Comparison of ENCODE assay signal across 8 cellular contexts in genomic region chr5:110590187-110590586, GRCh38.
DNase-seq lines count a peak whose midpoint lies in the region; ATAC-seq and TF ChIP-seq lines count a peak whose summit lies in the region.

No MANE protein-coding gene starts in this region.

- no peak overlapping the region for H3K27ac ChIP-seq in OCI-LY1 (ENCODE audit: low read depth, low read length, poor library complexity, severe bottlenecking)
- H3K27ac ChIP-seq in prostate gland, result no peak overlapping the region

- no peaks in the 10 kb centered on the region for H3K9me3 Mint-ChIP-seq in glutamatergic neuron (ENCODE audit: unreplicated experiment)

- H3K4me2 ChIP-seq in OCI-LY1 (ENCODE audit: low read length), result no peak overlapping the region

- no peak overlapping the region for H3K4me3 ChIP-seq in OCI-LY1 (ENCODE audit: low read depth, low read length, poor library complexity, severe bottlenecking)
- H3K4me3 ChIP-seq in prostate gland, result no peak overlapping the region

- H3K36me3 Mint-ChIP-seq in glutamatergic neuron (ENCODE audit: unreplicated experiment), result no peaks in the 10 kb centered on the region

- H3K27me3 Mint-ChIP-seq in glutamatergic neuron (ENCODE audit: unreplicated experiment), result no peaks in the 10 kb centered on the region

- ATAC-seq in GM21825 (IDR thresholded peaks at IDR 0.05; ENCODE audit: unreplicated experiment), result peak; percentile 60

- DNase-seq in DMS53 treated with DMSO at 0.1 percent for 48 hours (lab: John Stamatoyannopoulos, UW; ENCODE audit: unreplicated experiment) (peak; percentile 31), glutamatergic neuron (no peak), 8988T (no peak), putamen (ENCODE audit: low spot score) (no peak), prostate gland (ENCODE audit: low spot score) (no peak)
- no peak for DNase-seq in stimulated activated CD4-positive, alpha-beta T cell treated with anti-CD3 and anti-CD28 coated beads, Interleukin-4, amount 100 ng/mL, for 1 hour

- H3K4me3 Mint-ChIP-seq in glutamatergic neuron (ENCODE audit: unreplicated experiment), result no peak overlapping the region

- H3K9me2 ChIP-seq in OCI-LY1 (ENCODE audit: low read depth, low read length), result no peaks in the 10 kb centered on the region

- H3K9me3 ChIP-seq in OCI-LY1 (ENCODE audit: low read length), result no peaks in the 10 kb centered on the region
- H3K9me3 ChIP-seq in prostate gland, result no peaks in the 10 kb centered on the region

- no peak overlapping the region for H3K27ac Mint-ChIP-seq in glutamatergic neuron (ENCODE audit: unreplicated experiment)

- no peaks in the 10 kb centered on the region for H4K20me1 ChIP-seq in OCI-LY1 (ENCODE audit: insufficient read depth, low read length)

- H3K4me1 Mint-ChIP-seq in glutamatergic neuron (ENCODE audit: low read depth, unreplicated experiment), result no peaks in the 10 kb centered on the region

- no peaks in the 10 kb centered on the region for H3K4me1 ChIP-seq in OCI-LY1 (ENCODE audit: insufficient read depth, low read length, severe bottlenecking)
- no peaks in the 10 kb centered on the region for H3K4me1 ChIP-seq in prostate gland (replicated peaks)

- H3F3A ChIP-seq in OCI-LY1 (ENCODE audit: insufficient read depth, low read length), result no peaks in the 10 kb centered on the region

- TF ChIP-seq POLR2A in prostate gland (IDR thresholded peaks at IDR 0.05), result no peak

- H3K36me3 ChIP-seq in OCI-LY1 (ENCODE audit: insufficient read depth, low read length) (no peaks in the 10 kb centered on the region), prostate gland (no peaks in the 10 kb centered on the region)

- WGBS in prostate gland, result 20% methylated on average over 2 of the region's 2 CpGs

- H3K27me3 ChIP-seq in OCI-LY1 (ENCODE audit: insufficient read depth, low read length), result no peaks in the 10 kb centered on the region
- H3K27me3 ChIP-seq in prostate gland (replicated peaks; ENCODE audit: insufficient read depth), result no peaks in the 10 kb centered on the region

- TF ChIP-seq CTCF in OCI-LY1 (IDR thresholded peaks at IDR 0.05; ENCODE audit: low read length), result peak; percentile 69; the same call in 1 of the 2 replicates
- peak; percentile 71 for TF ChIP-seq CTCF in glutamatergic neuron (IDR thresholded peaks at IDR 0.05; ENCODE audit: partially characterized antibody, unreplicated experiment)
- TF ChIP-seq CTCF in prostate gland (IDR thresholded peaks at IDR 0.05), result peak in 2 of 4 experiments; percentile 16 to 23

- intact Hi-C loops in prostate gland (cut with DNase I), result no loop called here

- no peak overlapping the region for H2AFZ ChIP-seq in OCI-LY1 (ENCODE audit: low read length)

- H3K9ac ChIP-seq in OCI-LY1 (ENCODE audit: low read length), result no peak overlapping the region

- no peaks in the 10 kb centered on the region for H3K79me2 ChIP-seq in OCI-LY1 (ENCODE audit: insufficient read depth, low read length)
